Comparison of ENCODE assay signal across 14 cellular contexts in genomic region chr11:102171101-102171500, GRCh38.
DNase-seq lines count a peak whose midpoint lies in the region; ATAC-seq, FAIRE-seq and TF ChIP-seq lines count a peak whose summit lies in the region.
"Had no signal": no experiment of that assay in that cellular context is flagged by ENCODE, and none has a peak within 500 bp of the region (broad histone marks: within the 10 kb centered on the region; RNA-seq: fewer than 3 reads in every experiment).

No MANE protein-coding gene starts in this region.

- no peak for ATAC-seq in HG02571 (IDR thresholded peaks at IDR 0.05; ENCODE audit: unreplicated experiment)

- no peaks in the 10 kb centered on the region for H3K27me3 ChIP-seq in bronchial epithelial cell (ENCODE audit: control insufficient read depth, insufficient read depth, low read length)
- H3K27me3 ChIP-seq in hepatocyte, result no peaks in the 10 kb centered on the region

- H2AFZ ChIP-seq in hepatocyte, result no peak overlapping the region

- peaks cover 96% of the 10 kb centered on the region for H3K79me2 ChIP-seq in hepatocyte

- peaks cover 17% of the 10 kb centered on the region for H3K4me1 ChIP-seq in hepatocyte (ENCODE audit: insufficient read depth)

- peaks cover 5% of the 10 kb centered on the region for H4K20me1 ChIP-seq in hepatocyte (ENCODE audit: insufficient read depth, poor library complexity, severe bottlenecking)

- TF ChIP-seq POLR2A in GM12892 (IDR thresholded peaks at IDR 0.05; ENCODE audit: low read depth, low read length), result no peak

- FAIRE-seq in bronchial epithelial cell (lab: Jason Lieb, UNC) (no peak), GM12892 (lab: Jason Lieb, UNC) (no peak)
- FAIRE-seq: D721Med had no signal

- H3K36me3 ChIP-seq in bronchial epithelial cell (ENCODE audit: control insufficient read depth, insufficient read depth, low read length) (no peaks in the 10 kb centered on the region), hepatocyte (replicated peaks; ENCODE audit: insufficient read depth, low read depth) (no peaks in the 10 kb centered on the region)

- peak overlapping the region; percentile 68 for H3K27ac ChIP-seq in hepatocyte

- H3K4me3 ChIP-seq in bronchial epithelial cell (ENCODE audit: low read depth, low read length) (no peak overlapping the region), hepatocyte (no peak overlapping the region)

- TF ChIP-seq CTCF in bronchial epithelial cell (IDR thresholded peaks at IDR 0.05; ENCODE audit: insufficient read depth, low read length, severe bottlenecking) (no peak), hepatocyte (IDR thresholded peaks at IDR 0.05; ENCODE audit: poor library complexity) (no peak)

- peak overlapping the region; percentile 24 for H3K4me2 ChIP-seq in hepatocyte

- no peaks in the 10 kb centered on the region for H3K9me3 ChIP-seq in hepatocyte (ENCODE audit: low read depth)

- no peaks in the 10 kb centered on the region for H3K9me2 ChIP-seq in hepatocyte (replicated peaks; ENCODE audit: insufficient read depth)

- DNase-seq in HS-27A (ENCODE audit: low read depth) (peak; percentile 39), bronchial epithelial cell (ENCODE audit: low read depth) (peak; percentile 79), hepatocyte (ENCODE audit: low spot score) (no peak), stromal cell of bone marrow (ENCODE audit: low read depth) (peak; percentile 76), NCI-H2227 treated with DMSO at 0.1 percent for 48 hours (lab: John Stamatoyannopoulos, UW) (no peak), GM12892 (ENCODE audit: insufficient read length) (no peak), NCI-H2227 (lab: John Stamatoyannopoulos, UW; ENCODE audit: unreplicated experiment) (no peak)
- DNase-seq: activated T-cell treated with anti-CD3 and anti-CD28 coated beads for 4 hours; cerebellar nuclear complex; NCI-H748 treated with DMSO at 0.1 percent for 48 hours; stimulated activated CD4-positive, alpha-beta T cell treated with anti-CD3 and anti-CD28 coated beads, Interleukin-4, amount 100 ng/mL, for 4 hours; T1000 had no signal

Comparison
In these comparisons a context has a peak if more than half of its experiments do, and no peak if none do; other contexts are left out.
1. DNase-seq: peak in HS-27A (single experiment), bronchial epithelial cell (single experiment) and stromal cell of bone marrow (single experiment); none in hepatocyte (single experiment), NCI-H2227 treated with DMSO at 0.1 percent for 48 hours (single experiment), GM12892 (single experiment) and NCI-H2227 (single experiment).